11 cellular contexts compared by ENCODE assay signal in the genomic region with DNA sequence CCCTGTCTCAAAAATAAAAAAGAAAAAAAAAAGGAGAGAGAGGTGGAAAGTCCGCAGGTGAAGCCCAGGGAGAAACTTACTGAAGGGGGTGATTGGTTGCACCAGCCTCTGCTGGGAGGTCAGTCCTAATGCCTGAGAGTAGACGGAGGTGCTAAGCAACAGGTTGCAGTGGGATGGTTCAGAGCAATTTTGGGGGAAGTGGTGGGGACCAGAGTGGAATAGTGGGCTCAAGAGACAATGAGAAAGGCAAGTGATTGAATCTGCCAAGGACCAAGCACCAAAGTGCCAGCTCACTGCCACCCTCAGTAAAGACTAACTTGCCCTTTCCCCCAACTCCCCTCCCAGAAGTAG.
"Had no signal": no experiment of that assay in that cellular context is flagged by ENCODE, and none has a peak within 500 bp of the region (broad histone marks: within the 10 kb centered on the region; RNA-seq: fewer than 3 reads in every experiment).

No MANE protein-coding gene starts in this region.

- H3K9me3 Mint-ChIP-seq: activated CD8-positive, alpha-beta T cell treated with anti-CD3 and anti-CD28 coated beads for 36 hours; activated naive CD4-positive, alpha-beta T cell treated with anti-CD3 and anti-CD28 coated beads, Interleukin-2, amount 50 U/mL, for 24 hours; naive thymus-derived CD4-positive, alpha-beta T cell had no signal

- H3K4me3 Mint-ChIP-seq: activated CD8-positive, alpha-beta memory T cell treated with anti-CD3 and anti-CD28 coated beads, Interleukin-2, amount 10 ng/mL, durations not matched to agents 7 days and 5 days; activated CD8-positive, alpha-beta T cell treated with anti-CD3 and anti-CD28 coated beads for 36 hours; activated naive CD4-positive, alpha-beta T cell treated with anti-CD3 and anti-CD28 coated beads, Interleukin-2, amount 50 U/mL, for 24 hours; naive thymus-derived CD4-positive, alpha-beta T cell had no signal

- H3K4me3 ChIP-seq: left lung, lung, testis, vagina had no signal

- H3K4me1 ChIP-seq: left lung, testis, vagina had no signal

- H3K9me3 ChIP-seq: left lung, testis, vagina had no signal

- H3K36me3 Mint-ChIP-seq: activated CD8-positive, alpha-beta memory T cell treated with anti-CD3 and anti-CD28 coated beads, Interleukin-2, amount 10 ng/mL, durations not matched to agents 7 days and 5 days; activated naive CD4-positive, alpha-beta T cell treated with anti-CD3 and anti-CD28 coated beads, Interleukin-2, amount 50 U/mL, for 24 hours; naive thymus-derived CD4-positive, alpha-beta T cell had no signal

- H3K27ac ChIP-seq: brain microvascular endothelial cell, left lung, testis, vagina had no signal

- H3K36me3 ChIP-seq: left lung had no signal

- H3K27ac Mint-ChIP-seq: activated CD8-positive, alpha-beta memory T cell treated with anti-CD3 and anti-CD28 coated beads, Interleukin-2, amount 10 ng/mL, durations not matched to agents 7 days and 5 days; activated CD8-positive, alpha-beta T cell treated with anti-CD3 and anti-CD28 coated beads for 36 hours; activated naive CD4-positive, alpha-beta T cell treated with anti-CD3 and anti-CD28 coated beads, Interleukin-2, amount 50 U/mL, for 24 hours had no signal

- H3K27me3 Mint-ChIP-seq: activated CD8-positive, alpha-beta memory T cell treated with anti-CD3 and anti-CD28 coated beads, Interleukin-2, amount 10 ng/mL, durations not matched to agents 7 days and 5 days; activated naive CD4-positive, alpha-beta T cell treated with anti-CD3 and anti-CD28 coated beads, Interleukin-2, amount 50 U/mL, for 24 hours had no signal

- H3K27me3 ChIP-seq: brain microvascular endothelial cell, left lung, testis, vagina had no signal

- DNase-seq: left lung, occipital lobe, T1000 had no signal
